In genomic region chr6:10531513-10531912, GRCh38 we compare ENCODE assay signal across 10 cellular contexts. TPM values are rescaled to one million over a fixed set of nuclear protein-coding genes. Genes with fewer than 3 reads are reported as not detected.
A peak's percentile ranks its signal among the peaks of the same experiment; 100 is the strongest.
DNase-seq lines count a peak whose midpoint lies in the region; ATAC-seq, FAIRE-seq and TF ChIP-seq lines count a peak whose summit lies in the region.
"Had no signal": no experiment of that assay in that cellular context is flagged by ENCODE, and none has a peak within 500 bp of the region (broad histone marks: within the 10 kb centered on the region; RNA-seq: fewer than 3 reads in every experiment).

No MANE protein-coding gene starts in this region.

- H3K36me3 Mint-ChIP-seq in CD14-positive monocyte (peaks cover 1 to 6% of the 10 kb centered on the region in 2 donors), chondrocyte (ENCODE audit: low read depth) (no peaks in the 10 kb centered on the region), mesothelial cell of epicardium (peaks cover 28% of the 10 kb centered on the region)

- TF ChIP-seq CTCF in CD14-positive monocyte (IDR thresholded peaks at IDR 0.05) (no peak), left lung (IDR thresholded peaks at IDR 0.05) (no peak), chondrocyte (IDR thresholded peaks at IDR 0.05) (no peak), mesothelial cell of epicardium (IDR thresholded peaks at IDR 0.05; ENCODE audit: unreplicated experiment) (no peak)

- H3K27me3 Mint-ChIP-seq in CD14-positive monocyte (ENCODE audit: low read depth in 3 of 3): no peaks in the 10 kb centered on the region
- peaks cover 5% of the 10 kb centered on the region for H3K27me3 Mint-ChIP-seq in chondrocyte (ENCODE audit: low read depth)
- H3K27me3 Mint-ChIP-seq in mesothelial cell of epicardium (ENCODE audit: low read depth): no peaks in the 10 kb centered on the region

- H3K4me1 Mint-ChIP-seq in CD14-positive monocyte: peaks cover 76% of the 10 kb centered on the region
- peaks cover 31% of the 10 kb centered on the region for H3K4me1 Mint-ChIP-seq in chondrocyte (ENCODE audit: low read depth)
- H3K4me1 Mint-ChIP-seq in mesothelial cell of epicardium: peaks cover 6% of the 10 kb centered on the region

- peak overlapping the region; percentile 66 to 89 for H3K4me3 Mint-ChIP-seq in CD14-positive monocyte
- H3K4me3 Mint-ChIP-seq in chondrocyte (ENCODE audit: unreplicated experiment): no peak overlapping the region
- no peak overlapping the region for H3K4me3 Mint-ChIP-seq in mesothelial cell of epicardium

- H3K9me3 ChIP-seq in left lung: no peaks in the 10 kb centered on the region

- H3K36me3 ChIP-seq in left lung: no peaks in the 10 kb centered on the region

- peaks cover 2 to 66% of the 10 kb centered on the region in 2 donors for H3K4me1 ChIP-seq in left lung

- TF ChIP-seq POLR2A in Raji (IDR thresholded peaks at IDR 0.05; ENCODE audit: insufficient read depth, low read depth, low read length): peak; percentile 46; the same call in 1 of the 2 replicates

- FAIRE-seq in GM19239 (lab: Jason Lieb, UNC): peak; percentile 91

- H3K4me3 ChIP-seq in left lung: peak overlapping the region in 1 of 2 donors; percentile 48

- peak overlapping the region in 1 of 2 donors; percentile 28 for H3K27ac ChIP-seq in left lung

- H3K27me3 ChIP-seq in left lung: no peaks in the 10 kb centered on the region

- DNase-seq in CD14-positive monocyte (ENCODE audit: low spot score): no peak
- DNase-seq in GM19239 (ENCODE audit: insufficient read length, low spot score): no peak
- no peak for DNase-seq in left lung
- no peak for DNase-seq in chondrocyte (ENCODE audit: low spot score)
- DNase-seq in mesothelial cell of epicardium (ENCODE audit: low spot score in 2 of 2, unreplicated experiment in 2 of 2): no peak
- DNase-seq in GM19240 (ENCODE audit: insufficient read length, low spot score): no peak
- DNase-seq in epidermal melanocyte (ENCODE audit: insufficient read length, low spot score): no peak
- DNase-seq: NK-92 treated with Interleukin-12 subunit alpha and Interleukin-12 subunit beta, amount 100 ng/mL, for 24 hours had no signal

- H3K9me3 Mint-ChIP-seq in CD14-positive monocyte (no peaks in the 10 kb centered on the region), chondrocyte (ENCODE audit: low read depth) (no peaks in the 10 kb centered on the region), mesothelial cell of epicardium (no peaks in the 10 kb centered on the region)

- intact Hi-C loops in CD14-positive monocyte (cut with micrococcal nuclease): loop anchor here (5.0 to 10.0 kb wide), 3 partner anchors 63 to 106 kb away; no protein-coding TSS in a partner anchor
- intact Hi-C loops in left lung (cut with DNase I): no loop called here

- H3K27ac Mint-ChIP-seq in CD14-positive monocyte: peak overlapping the region; percentile 88 to 98 (median 92)
- no peak overlapping the region for H3K27ac Mint-ChIP-seq in chondrocyte (ENCODE audit: unreplicated experiment)
- no peak overlapping the region for H3K27ac Mint-ChIP-seq in mesothelial cell of epicardium

- peak; percentile 13 for ATAC-seq in left lung
- ATAC-seq: left lobe of liver had no signal

RNA-seq across cellular contexts. Expression of gene GCNT2, which starts 10.4 kb away (rescaled TPM):
- 1 to 10 TPM; 3.5 to 4.3 TPM for polyA plus RNA-seq in CD14-positive monocyte
- total RNA-seq in left lung (10 to 100 TPM; 25.1 to 32.3 TPM), chondrocyte (0.12 to 0.67 TPM (median 0.44 TPM) in 3 replicates), mesothelial cell of epicardium (29.3 to 35.0 TPM (median 32.2 TPM) in 3 replicates)

Comparison
In these comparisons a context has a peak if more than half of its experiments do, and no peak if none do; other contexts are left out.
1. H3K27ac Mint-ChIP-seq: peak in CD14-positive monocyte (7 of 7); none in chondrocyte (single experiment) and mesothelial cell of epicardium (single experiment).
2. H3K4me3 Mint-ChIP-seq: peak in CD14-positive monocyte (2 of 2); none in chondrocyte (single experiment) and mesothelial cell of epicardium (single experiment).
3. RNA of gene GCNT2, which starts 10.4 kb away (total RNA-seq): 25.1 to 32.3 TPM in left lung and 29.3 to 35.0 TPM in mesothelial cell of epicardium; 0.12 to 0.67 TPM in chondrocyte; every median in the first group is over 10 times any median in the second.
4. intact Hi-C loops: an anchor here in CD14-positive monocyte (5.0 to 10.0 kb wide); none called in left lung.